Comparison of ENCODE assay signal across 14 cellular contexts in genomic region chr15:98795980-98796379, GRCh38.
DNase-seq lines count a peak whose midpoint lies in the region; ATAC-seq and TF ChIP-seq lines count a peak whose summit lies in the region.
"Had no signal": no experiment of that assay in that cellular context is flagged by ENCODE, and none has a peak within 500 bp of the region (broad histone marks: within the 10 kb centered on the region; RNA-seq: fewer than 3 reads in every experiment).

No MANE protein-coding gene starts in this region.

- no peak for DNase-seq in IMR-90
- peak; percentile 21 for DNase-seq in cerebellum (ENCODE audit: low spot score)
- DNase-seq in ureter (ENCODE audit: low spot score): peak; percentile 30
- no peak for DNase-seq in mucosa of gallbladder (ENCODE audit: low spot score)
- DNase-seq: ACHN, BE2C, NCI-H1417 treated with DMSO at 0.1 percent for 48 hours, NCI-H2029, OCI-M1 had no signal

- no peak overlapping the region for H3K23ac ChIP-seq in IMR-90 (ENCODE audit: low read depth, low read length)

- H3K56ac ChIP-seq in IMR-90 (ENCODE audit: extremely low read depth, insufficient read depth, low read length): no peak overlapping the region

- no peak overlapping the region for H2BK120ac ChIP-seq in IMR-90 (ENCODE audit: low read depth, low read length)

- ATAC-seq in IMR-90 (ENCODE audit: low read depth) (no peak), GM21423 (IDR thresholded peaks at IDR 0.05; ENCODE audit: unreplicated experiment) (no peak), GM19328 (IDR thresholded peaks at IDR 0.05; ENCODE audit: unreplicated experiment) (no peak)

- no peaks in the 10 kb centered on the region for H3K27me3 ChIP-seq in IMR-90 (ENCODE audit: control insufficient read depth, insufficient read depth, low read length)
- H3K27me3 ChIP-seq: BE2C had no signal

- H3K36me3 ChIP-seq in IMR-90 (ENCODE audit: control insufficient read depth, insufficient read depth, low read length): no peaks in the 10 kb centered on the region
- H3K36me3 ChIP-seq: HAP-1 had no signal

- peak overlapping the region in 2 of 3 experiments; percentile 46 to 48 for H3K27ac Mint-ChIP-seq in nephron

- H3K9me3 Mint-ChIP-seq in nephron: no peaks in the 10 kb centered on the region

- H3K27me3 Mint-ChIP-seq in nephron (ENCODE audit: low read depth): no peaks in the 10 kb centered on the region

- peak overlapping the region; percentile 35; the same call in 1 of the 2 replicates for H2AK5ac ChIP-seq in IMR-90 (ENCODE audit: low read depth, low read length)

- no TSS peak for BruUV-seq in IMR-90 (replicated peaks; lab: Mats Ljungman, UMichigan)

- no peak overlapping the region for H2BK15ac ChIP-seq in IMR-90 (ENCODE audit: low read depth, low read length)

- H3K36me3 Mint-ChIP-seq in nephron (ENCODE audit: low read depth): no peaks in the 10 kb centered on the region

- no peak overlapping the region for H2BK5ac ChIP-seq in IMR-90 (ENCODE audit: low read depth, low read length, poor library complexity, severe bottlenecking)

- TF ChIP-seq RAD21 in IMR-90 (IDR thresholded peaks at IDR 0.05; ENCODE audit: low read length): no peak

- TF ChIP-seq CTCF in IMR-90 (conservative IDR thresholded peaks at IDR 0.05; ENCODE audit: low read depth, low read length) (no peak), nephron (IDR thresholded peaks at IDR 0.05; ENCODE audit: unreplicated experiment in 3 of 3) (no peak)

- in situ Hi-C loops in IMR-90 (cut with MboI; ENCODE audit: low sequenced_read_pairs): loop anchor here (25.0 kb wide), 1 partner anchor 116 kb away; no protein-coding TSS in a partner anchor

- POLR2A ChIA-PET in IMR-90 (lab: Charles Lee; ENCODE audit: unreplicated experiment): no interaction called here

- WGBS in IMR-90 (ENCODE audit: extremely low coverage in 2 of 2, insufficient read length in 1 of 2), 2 experiments: no CpG with 5 or more reads among the region's 10 CpGs

- peaks cover 75% of the 10 kb centered on the region for H3K4me1 Mint-ChIP-seq in nephron

- H3K9me1 ChIP-seq in IMR-90 (ENCODE audit: insufficient read depth, low read length): peaks cover 38% of the 10 kb centered on the region

- no peak overlapping the region for H4K91ac ChIP-seq in IMR-90 (ENCODE audit: insufficient read depth, low read depth, low read length)

- peaks cover 77% of the 10 kb centered on the region for H4K20me1 ChIP-seq in IMR-90 (ENCODE audit: insufficient read depth, low read length)

- no peak overlapping the region for H3K4ac ChIP-seq in IMR-90 (ENCODE audit: low read depth, low read length)

- no peak overlapping the region for H3K4me3 ChIP-seq in IMR-90 (ENCODE audit: insufficient read depth, low read depth, low read length)
- H3K4me3 ChIP-seq: HAP-1, SK-N-MC had no signal

- H3K27ac ChIP-seq in IMR-90 (ENCODE audit: insufficient read depth, low read length): no peak overlapping the region
- H3K27ac ChIP-seq: SK-N-MC had no signal

- no peak for TF ChIP-seq POLR2A in IMR-90 (IDR thresholded peaks at IDR 0.05; ENCODE audit: low read depth, low read length)

- H2BK20ac ChIP-seq in IMR-90 (ENCODE audit: low read depth, low read length): no peak overlapping the region

- H3K18ac ChIP-seq in IMR-90 (ENCODE audit: low read depth, low read length): no peak overlapping the region

- CTCF ChIA-PET in IMR-90 (lab: Yijun Ruan, JAX): no interaction called here

- no peak overlapping the region for H3K4me2 ChIP-seq in IMR-90 (ENCODE audit: low read depth, low read length)

- H3K9me3 ChIP-seq in IMR-90 (ENCODE audit: control insufficient read depth, insufficient read depth, low read length): no peaks in the 10 kb centered on the region
- H3K9me3 ChIP-seq: BE2C, HAP-1 had no signal

- H3K79me1 ChIP-seq in IMR-90 (ENCODE audit: low read depth in 1 of 2, low read length in 2 of 2): peaks cover 48 to 86% of the 10 kb centered on the region in 2 experiments

- dilution Hi-C loops in IMR-90 (cut with HindIII; ENCODE audit: low sequenced_read_pairs, unreplicated experiment): no loop called here

- H3K4me1 ChIP-seq in IMR-90 (ENCODE audit: control insufficient read depth, insufficient read depth, low read length): peaks cover 18% of the 10 kb centered on the region

- H4K8ac ChIP-seq in IMR-90 (ENCODE audit: low read depth in 2 of 2, low read length in 2 of 2): no peak overlapping the region

- intact Hi-C loops in IMR-90 (cut with micrococcal nuclease): no loop called here

- H3K9ac ChIP-seq in IMR-90 (ENCODE audit: low read depth, low read length): no peak overlapping the region

- H3K4me3 Mint-ChIP-seq in nephron: no peak overlapping the region

- H2AK9ac ChIP-seq in IMR-90 (replicated peaks; ENCODE audit: low read depth, low read length, poor library complexity): no peak overlapping the region

- H2AFZ ChIP-seq in IMR-90 (replicated peaks; ENCODE audit: low read length, poor library complexity): no peak overlapping the region

- H4K5ac ChIP-seq in IMR-90 (ENCODE audit: low read depth, low read length): no peak overlapping the region

- no peak overlapping the region for H3K14ac ChIP-seq in IMR-90 (replicated peaks; ENCODE audit: low read depth, low read length)

TF ChIP-seq in IMR-90, 13 proteins besides CTCF, POLR2A, EP300 and RAD21:
- TF ChIP-seq NFE2L2 (IDR thresholded peaks at IDR 0.05; ENCODE audit: low read depth, low read length): no peak
TF ChIP-seq in IMR-90: peak in this region for 0.

Comparison
In these comparisons a context has a peak if more than half of its experiments do, and no peak if none do; other contexts are left out.
1. DNase-seq: peak in cerebellum (single experiment) and ureter (single experiment); none in IMR-90 (single experiment) and mucosa of gallbladder (single experiment).